Comparison of ENCODE assay signal across 24 cellular contexts in the genomic region with DNA sequence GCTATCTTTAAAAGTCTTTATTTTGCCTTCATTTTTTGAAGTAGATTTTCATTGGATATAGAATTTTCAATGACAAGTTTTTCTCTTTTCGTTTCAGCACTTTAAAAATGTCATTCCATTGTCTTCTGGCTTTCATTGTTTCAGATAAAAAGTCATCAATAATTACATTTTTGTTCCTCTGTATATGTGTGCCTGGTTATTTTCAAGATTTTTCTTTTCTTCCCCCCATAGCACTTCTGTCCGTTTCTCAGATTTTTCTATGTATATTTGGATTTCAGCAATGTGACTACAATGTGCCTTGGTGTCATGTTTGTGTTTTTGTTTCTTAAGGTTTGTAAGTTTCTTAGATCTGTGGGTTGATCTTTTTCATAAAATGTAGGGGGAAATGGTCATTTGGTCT.
"Had no signal": no experiment of that assay in that cellular context is flagged by ENCODE, and none has a peak within 500 bp of the region (broad histone marks: within the 10 kb centered on the region; RNA-seq: fewer than 3 reads in every experiment).

No MANE protein-coding gene starts in this region.

- H3K9me3 ChIP-seq: colonic mucosa had no signal

- H3K36me3 ChIP-seq: breast epithelium, cardiac muscle cell, colonic mucosa had no signal

- H3K4me3 ChIP-seq: breast epithelium, cardiac muscle cell, colonic mucosa had no signal

- H3K27ac ChIP-seq: breast epithelium, cardiac muscle cell, colonic mucosa had no signal

- ATAC-seq: activated CD8-positive, alpha-beta T cell treated with anti-CD3 and anti-CD28 coated beads for 36 hours; activated T-cell treated with anti-CD3 and anti-CD28 coated beads, Interleukin-2, amount 50 U/mL, for 72 hours; esophagus mucosa had no signal

- H3K27me3 ChIP-seq: cardiac muscle cell, colonic mucosa had no signal

- DNase-seq: activated CD4-positive, alpha-beta T cell treated with anti-CD3 and anti-CD28 coated beads for 48 hours; activated CD4-positive, alpha-beta T cell treated with anti-CD3 and anti-CD28 coated beads, Interleukin-2, amount 50 U/mL, for 1 hour; activated CD4-positive, alpha-beta T cell treated with anti-CD3 and anti-CD28 coated beads, Interleukin-2, amount 50 U/mL, for 48 hours; activated CD8-positive, alpha-beta memory T cell treated with anti-CD3 and anti-CD28 coated beads for 24 hours; activated CD8-positive, alpha-beta T cell treated with anti-CD3 and anti-CD28 coated beads for 36 hours; activated gamma-delta T cell; activated naive CD4-positive, alpha-beta T cell treated with anti-CD3 and anti-CD28 coated beads, Interleukin-2, amount 50 U/mL, for 16 hours; activated naive CD4-positive, alpha-beta T cell treated with Interleukin-2 at 50 U/mL for 16 hours; activated T-cell treated with anti-CD3 and anti-CD28 coated beads, Interleukin-2, amount 50 U/mL, for 72 hours; amygdala; aorta; central memory CD4-positive, alpha-beta T cell; cerebellar nuclear complex; colonic mucosa; effector memory CD4-positive, alpha-beta T cell; endodermal cell; foreskin fibroblast; head of caudate nucleus; hypothalamus; T-helper 2 cell had no signal

- H3K4me1 ChIP-seq: breast epithelium, colonic mucosa had no signal

- FAIRE-seq: frontal cortex had no signal
